Comparison of ENCODE assay signal across 13 cellular contexts in genomic region chr3:147411777-147412176, GRCh38. TPM values are rescaled to one million over a fixed set of nuclear protein-coding genes. Genes with fewer than 3 reads are reported as not detected.
DNase-seq lines count a peak whose midpoint lies in the region; ATAC-seq and TF ChIP-seq lines count a peak whose summit lies in the region.
"Had no signal": no experiment of that assay in that cellular context is flagged by ENCODE, and none has a peak within 500 bp of the region (broad histone marks: within the 10 kb centered on the region; RNA-seq: fewer than 3 reads in every experiment).

No MANE protein-coding gene starts in this region.

- peak overlapping the region in 9 of 10 donors; percentile 7 to 82 (median 64) for H3K4me3 Mint-ChIP-seq in naive thymus-derived CD8-positive, alpha-beta T cell

- no peak for DNase-seq in BJ (ENCODE audit: low read depth)
- DNase-seq in H7, result peak; percentile 59
- DNase-seq in brain microvascular endothelial cell, result no peak
- no peak for DNase-seq in naive thymus-derived CD8-positive, alpha-beta T cell
- no peak for DNase-seq in HCEC 1CT
- no peak for DNase-seq in middle frontal gyrus (ENCODE audit: extremely low spot score, low spot score)
- no peak for DNase-seq in testis
- DNase-seq: NCI-H446 treated with DMSO at 0.1 percent for 48 hours; stimulated activated CD4-positive, alpha-beta T cell treated with anti-CD3 and anti-CD28 coated beads, Interleukin-2, amount 100 ng/mL, for 24 hours; stomach had no signal

- no peaks in the 10 kb centered on the region for H3K9me3 ChIP-seq in testis

- H3K36me3 Mint-ChIP-seq in naive thymus-derived CD8-positive, alpha-beta T cell, result peaks cover 20 to 45% (median 41%) of the 10 kb centered on the region in 3 donors

- peaks cover 22 to 46% (median 41%) of the 10 kb centered on the region in 4 donors for H3K4me1 Mint-ChIP-seq in naive thymus-derived CD8-positive, alpha-beta T cell

- H3K27ac ChIP-seq in brain microvascular endothelial cell (peak overlapping the region; percentile 85), testis (no peak overlapping the region)
- H3K27ac ChIP-seq: HL-60, stomach had no signal

- CTCF ChIA-PET in BJ (lab: Yijun Ruan, JAX), result interaction anchor here (0.8 to 1.6 kb wide), 5 partner anchors 8 to 535 kb away, joined by 3 read pairs; no protein-coding TSS in a partner anchor

- TF ChIP-seq CTCF in BJ (IDR thresholded peaks at IDR 0.05; ENCODE audit: insufficient read depth, low read depth, low read length) (no peak), brain microvascular endothelial cell (IDR thresholded peaks at IDR 0.05; ENCODE audit: low read depth, low read length, missing control alignments) (no peak), testis (IDR thresholded peaks at IDR 0.05) (no peak)

- POLR2A ChIA-PET in BJ (lab: Charles Lee), result interaction anchor here (0.6 kb wide), 1 partner anchor 81 kb away, joined by 5 read pairs; no protein-coding TSS in a partner anchor
- POLR2A ChIA-PET in naive thymus-derived CD8-positive, alpha-beta T cell (lab: Charles Lee), result no interaction called here

- H3K27me3 ChIP-seq in BJ (ENCODE audit: control insufficient read depth, insufficient read depth, low read length) (peaks cover 11% of the 10 kb centered on the region), H7 (ENCODE audit: control insufficient read depth, insufficient read depth, low read length) (peaks cover 95% of the 10 kb centered on the region), brain microvascular endothelial cell (replicated peaks) (no peaks in the 10 kb centered on the region), testis (no peaks in the 10 kb centered on the region)

- H3K4me3 ChIP-seq in BJ (ENCODE audit: low read depth, low read length) (peak overlapping the region; percentile 60), H7 (ENCODE audit: insufficient read depth, low read depth, low read length) (no peak overlapping the region), brain microvascular endothelial cell (ENCODE audit: low read depth, low read length) (peak overlapping the region; percentile 72), testis (no peak overlapping the region)

- peaks cover 7 to 70% (median 33%) of the 10 kb centered on the region in 9 donors for H3K9me3 Mint-ChIP-seq in naive thymus-derived CD8-positive, alpha-beta T cell

- no peak for TF ChIP-seq POLR2A in testis (IDR thresholded peaks at IDR 0.05)

- 12 to 14% methylated on average over 17 of the region's 17 CpGs for WGBS in testis, 2 donors

- H3K27ac Mint-ChIP-seq in naive thymus-derived CD8-positive, alpha-beta T cell, result peak overlapping the region in 1 of 10 donors; percentile 76

- no peak for ATAC-seq in naive thymus-derived CD8-positive, alpha-beta T cell
- no peak for ATAC-seq in GM21619 (IDR thresholded peaks at IDR 0.05; ENCODE audit: unreplicated experiment)

- intact Hi-C loops in testis (cut with DNase I; ENCODE audit: low total_unique reads), result no loop called here

- H3K36me3 ChIP-seq in BJ (ENCODE audit: control insufficient read depth, insufficient read depth, low read length) (no peaks in the 10 kb centered on the region), H7 (replicated peaks; ENCODE audit: control insufficient read depth, insufficient read depth, low read length) (no peaks in the 10 kb centered on the region), brain microvascular endothelial cell (replicated peaks) (peaks cover 6% of the 10 kb centered on the region), testis (ENCODE audit: low read depth, missing control alignments) (no peaks in the 10 kb centered on the region)
- H3K36me3 ChIP-seq: stomach had no signal

- H3K4me1 ChIP-seq in testis, result peaks cover 7% of the 10 kb centered on the region

- in situ Hi-C loops in brain microvascular endothelial cell (cut with HindIII; ENCODE audit: low pct_ligation_motif_present, low sequenced_read_pairs), result loop anchor here (25.0 kb wide), 1 partner anchor 676 kb away; no protein-coding TSS in a partner anchor

- H3K27me3 Mint-ChIP-seq in naive thymus-derived CD8-positive, alpha-beta T cell, result peaks cover 55 to 85% (median 75%) of the 10 kb centered on the region in 5 donors

RNA-seq across cellular contexts. Expression of gene ZIC1, which starts 2.6 kb away (rescaled TPM):
- polyA plus RNA-seq in BJ (2011; rRNA removed) (19.5 and 28.5 TPM in 2 replicates), testis (ENCODE audit: insufficient read depth, low read depth, low replicate concordance) (1.4 TPM)
- 6.2 and 17.0 TPM in 2 replicates for polyA minus RNA-seq in BJ (2011; rRNA and poly(A)+ RNA removed)
- total RNA-seq in H7 (2014; rRNA removed; shearing (Covaris generic)), result 2.0 and 3.5 TPM in 2 replicates
- not detected for total RNA-seq in naive thymus-derived CD8-positive, alpha-beta T cell
- not detected for polyA plus RNA-seq in naive thymus-derived CD8-positive, alpha-beta T cell
- total RNA-seq in testis, result 1 to 10 TPM; 3.3 to 3.5 TPM
- total RNA-seq: kidney epithelial cell, stomach had no signal

RNA-seq across cellular contexts. Expression of gene ZIC4, which starts 5.4 kb away (rescaled TPM):
- polyA plus RNA-seq in BJ (2011; rRNA removed) (3.2 and 3.4 TPM in 2 replicates), testis (ENCODE audit: insufficient read depth, low read depth, low replicate concordance) (0.55 TPM)
- 1.1 and 2.0 TPM in 2 replicates for polyA minus RNA-seq in BJ (2011; rRNA and poly(A)+ RNA removed)
- total RNA-seq in H7 (2014; rRNA removed; shearing (Covaris generic)), result 0.59 TPM in 1 of 2 replicates, not detected in the other
- not detected for total RNA-seq in naive thymus-derived CD8-positive, alpha-beta T cell
- polyA plus RNA-seq in naive thymus-derived CD8-positive, alpha-beta T cell, result not detected
- under 1 TPM; 0.06 to 0.31 TPM for total RNA-seq in testis
- total RNA-seq: kidney epithelial cell, stomach had no signal
- polyA plus RNA-seq: stomach had no signal

Comparison
In these comparisons a context has a peak if more than half of its experiments do, and no peak if none do; other contexts are left out.
1. H3K4me3 ChIP-seq: peak in BJ (single experiment) and brain microvascular endothelial cell (single experiment); none in H7 (single experiment) and testis (0 of 2).